In the genomic region with DNA sequence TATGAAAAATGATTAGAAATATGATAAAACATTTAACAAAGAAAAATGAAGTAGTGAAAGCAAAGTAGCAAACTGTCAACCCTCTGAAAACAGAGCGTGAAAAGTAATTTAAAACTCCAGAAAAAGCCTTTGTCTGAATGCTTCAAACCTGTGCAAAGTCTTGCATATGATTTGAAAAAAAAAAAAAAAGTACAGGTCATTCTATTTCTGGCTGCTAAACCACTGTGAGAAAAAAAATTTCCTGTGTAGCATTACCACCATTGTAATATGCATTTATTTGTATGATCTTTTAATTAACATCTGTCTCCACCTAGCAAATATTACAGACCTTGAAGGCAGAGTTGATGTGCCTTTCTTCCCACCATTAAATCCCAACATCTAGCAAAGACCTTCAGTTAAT, we compare ENCODE assay signal across 30 cellular contexts.
DNase-seq lines count a peak whose midpoint lies in the region; ATAC-seq, FAIRE-seq and TF ChIP-seq lines count a peak whose summit lies in the region.
"Had no signal": no experiment of that assay in that cellular context is flagged by ENCODE, and none has a peak within 500 bp of the region (broad histone marks: within the 10 kb centered on the region; RNA-seq: fewer than 3 reads in every experiment).

No MANE protein-coding gene starts in this region.

- no peak overlapping the region for H3K4me2 ChIP-seq in GM12878 (ENCODE audit: control insufficient read depth, insufficient read depth)
- H3K4me2 ChIP-seq: A549; BLaER1; BLaER1 treated with 17β-estradiol and CSF1 and Interleukin-3, amounts not matched to agents 10 nM and 100 nM had no signal

- no peaks in the 10 kb centered on the region for H4K20me1 ChIP-seq in GM12878 (ENCODE audit: control insufficient read depth, insufficient read depth)
- H4K20me1 ChIP-seq: BLaER1; BLaER1 treated with 17β-estradiol and CSF1 and Interleukin-3, amounts not matched to agents 10 nM and 100 nM had no signal

- CTCF ChIA-PET in GM12878 (lab: Yijun Ruan, JAX): interaction anchor here (1.1 kb wide), 1 partner anchor 193 kb away, joined by 3 read pairs; no protein-coding TSS in a partner anchor

- no peak overlapping the region for H3K9ac ChIP-seq in GM12878 (ENCODE audit: control insufficient read depth, insufficient read depth, low read length)
- H3K9ac ChIP-seq: BLaER1; BLaER1 treated with 17β-estradiol and CSF1 and Interleukin-3, amounts not matched to agents 10 nM and 100 nM had no signal

- no peaks in the 10 kb centered on the region for H3K27me3 ChIP-seq in GM12878 (replicated peaks in 1 of 2; ENCODE audit: control insufficient read depth in 2 of 2, insufficient read depth in 2 of 2, low read length in 1 of 2)
- H3K27me3 ChIP-seq: BE2C; BLaER1; BLaER1 treated with 17β-estradiol and CSF1 and Interleukin-3, amounts not matched to agents 10 nM and 100 nM had no signal

- TF ChIP-seq CTCF in D721Med (IDR thresholded peaks at IDR 0.05; ENCODE audit: insufficient read depth, missing control alignments) (no peak), GM12878 (IDR thresholded peaks at IDR 0.05 in 2 of 3, conservative IDR thresholded peaks at IDR 0.05 in 1 of 3; ENCODE audit: control insufficient read depth in 2 of 3, extremely low read depth in 1 of 3, insufficient read depth in 1 of 3, low read depth in 3 of 3, low read length in 3 of 3) (no peak)

- TF ChIP-seq EP300 in GM12878 (IDR thresholded peaks at IDR 0.05; ENCODE audit: borderline replicate concordance in 1 of 2, control insufficient read depth in 1 of 2, low read depth in 2 of 2, low read length in 2 of 2): no peak

- no peaks in the 10 kb centered on the region for H3K36me3 ChIP-seq in GM12878 (ENCODE audit: control insufficient read depth in 2 of 2, insufficient read depth in 2 of 2, low read length in 1 of 2)
- H3K36me3 ChIP-seq: BE2C; BLaER1; BLaER1 treated with 17β-estradiol and CSF1 and Interleukin-3, amounts not matched to agents 10 nM and 100 nM had no signal

- in situ Hi-C loops in GM12878 (cut with MboI): no loop called here

- intact Hi-C loops in GM12878 (cut with micrococcal nuclease; ENCODE audit: unreplicated experiment) (no loop called here), cardiac septum (cut with DNase I) (no loop called here)

- H3K4me1 ChIP-seq in GM12878 (ENCODE audit: control insufficient read depth, insufficient read depth, low read length): no peaks in the 10 kb centered on the region
- H3K4me1 ChIP-seq: A549; BE2C; BLaER1; BLaER1 treated with 17β-estradiol and CSF1 and Interleukin-3, amounts not matched to agents 10 nM and 100 nM; Caco-2 had no signal

- H3K4me3 ChIP-seq in GM12878: no peak overlapping the region
- H3K4me3 ChIP-seq: A549; BLaER1; BLaER1 treated with 17β-estradiol and CSF1 and Interleukin-3, amounts not matched to agents 10 nM and 100 nM had no signal

- RAD21 ChIA-PET in GM12878 (lab: Charles Lee; ENCODE audit: unreplicated experiment): no interaction called here

- no peak for TF ChIP-seq RAD21 in GM12878 (IDR thresholded peaks at IDR 0.05; ENCODE audit: insufficient read depth, low read depth, low read length)

- no peaks in the 10 kb centered on the region for H3K9me3 ChIP-seq in GM12878 (replicated peaks; ENCODE audit: control insufficient read depth, insufficient read depth, low read length)
- H3K9me3 ChIP-seq: A549; BE2C; BLaER1; BLaER1 treated with 17β-estradiol and CSF1 and Interleukin-3, amounts not matched to agents 10 nM and 100 nM; Caco-2 had no signal

- no peak for DNase-seq in D721Med (ENCODE audit: insufficient read length, low spot score)
- DNase-seq in GM12878 (ENCODE audit: low read depth, low spot score): no peak
- no peak for DNase-seq in ecto neural progenitor cell (ENCODE audit: low spot score)
- DNase-seq in cardiac septum (ENCODE audit: low spot score): no peak
- DNase-seq: 8988T; ACHN; AML-193; BE2C; C1 segment of cervical spinal cord; Caco-2; Calu3; CD4-positive, alpha-beta memory T cell; CD4-positive, alpha-beta T cell; CD4-positive, CD25-positive, alpha-beta regulatory T cell; CD8-positive, alpha-beta memory T cell; CD8-positive, alpha-beta T cell; COR-L47; DMS 273 treated with DMSO at 0.1 percent for 48 hours; DMS153; DMS53; DMS79; DMS79 treated with DMSO at 0.1 percent for 48 hours; DND-41; EL had no signal

- ATAC-seq in GM12878: no peak
- ATAC-seq: A549; CD8-positive, alpha-beta T cell had no signal

- POLR2A ChIA-PET in GM12878 (lab: Charles Lee): no interaction called here

- no peaks in the 10 kb centered on the region for H3K79me2 ChIP-seq in GM12878 (ENCODE audit: control insufficient read depth, insufficient read depth, low read length)

- WGBS in GM12878 (ENCODE audit: insufficient coverage, insufficient replicate concordance, low lambda C conversion rate, missing lambda C conversion rate): 0% methylated on average over 1 of the region's 1 CpG

- no peak for TF ChIP-seq POLR2A in GM12878 (IDR thresholded peaks at IDR 0.05; ENCODE audit: low read depth, low read length)

- no TSS peak for BruUV-seq in GM12878 (replicated peaks; lab: Mats Ljungman, UMichigan)

- SMC1A ChIA-PET in GM12878 (lab: Charles Lee; ENCODE audit: uncharacterized antibody, unreplicated experiment): no interaction called here

- FAIRE-seq in D721Med (lab: Jason Lieb, UNC) (peak; percentile 94), GM12878 (lab: Jason Lieb, UNC) (no peak)
- FAIRE-seq: A204.1, A549 had no signal

- no peak overlapping the region for H2AFZ ChIP-seq in GM12878 (ENCODE audit: control insufficient read depth, low read depth, low read length)

- H3K27ac ChIP-seq in GM12878 (ENCODE audit: control insufficient read depth, insufficient read depth): no peak overlapping the region
- H3K27ac ChIP-seq: 22Rv1; A549; BLaER1; BLaER1 treated with 17β-estradiol and CSF1 and Interleukin-3, amounts not matched to agents 10 nM and 100 nM; C4-2B had no signal

TF ChIP-seq in GM12878, 131 proteins besides CTCF, POLR2A, EP300 and RAD21:
- peak; percentile 56 for TF ChIP-seq MEF2B (IDR thresholded peaks at IDR 0.05; ENCODE audit: partially characterized antibody, poor library complexity, severe bottlenecking)
- TF ChIP-seq HDGF (IDR thresholded peaks at IDR 0.05): no peak
- no peak for TF ChIP-seq BHLHE40 (IDR thresholded peaks at IDR 0.05; ENCODE audit: borderline replicate concordance in 1 of 2, low read depth in 2 of 2, low read length in 1 of 2)
- no peak for TF ChIP-seq TAF1 (IDR thresholded peaks at IDR 0.05; ENCODE audit: borderline replicate concordance, low read depth, low read length)
- TF ChIP-seq ZNF384 (IDR thresholded peaks at IDR 0.05; ENCODE audit: borderline replicate concordance, low read depth, low read length): peak; percentile 61; the same call in 1 of the 2 replicates
- TF ChIP-seq SMARCA5 (IDR thresholded peaks at IDR 0.05): no peak
- no peak for TF ChIP-seq RELA (IDR thresholded peaks at IDR 0.05; ENCODE audit: borderline replicate concordance, partially characterized antibody)
- TF ChIP-seq, protein P1, sequence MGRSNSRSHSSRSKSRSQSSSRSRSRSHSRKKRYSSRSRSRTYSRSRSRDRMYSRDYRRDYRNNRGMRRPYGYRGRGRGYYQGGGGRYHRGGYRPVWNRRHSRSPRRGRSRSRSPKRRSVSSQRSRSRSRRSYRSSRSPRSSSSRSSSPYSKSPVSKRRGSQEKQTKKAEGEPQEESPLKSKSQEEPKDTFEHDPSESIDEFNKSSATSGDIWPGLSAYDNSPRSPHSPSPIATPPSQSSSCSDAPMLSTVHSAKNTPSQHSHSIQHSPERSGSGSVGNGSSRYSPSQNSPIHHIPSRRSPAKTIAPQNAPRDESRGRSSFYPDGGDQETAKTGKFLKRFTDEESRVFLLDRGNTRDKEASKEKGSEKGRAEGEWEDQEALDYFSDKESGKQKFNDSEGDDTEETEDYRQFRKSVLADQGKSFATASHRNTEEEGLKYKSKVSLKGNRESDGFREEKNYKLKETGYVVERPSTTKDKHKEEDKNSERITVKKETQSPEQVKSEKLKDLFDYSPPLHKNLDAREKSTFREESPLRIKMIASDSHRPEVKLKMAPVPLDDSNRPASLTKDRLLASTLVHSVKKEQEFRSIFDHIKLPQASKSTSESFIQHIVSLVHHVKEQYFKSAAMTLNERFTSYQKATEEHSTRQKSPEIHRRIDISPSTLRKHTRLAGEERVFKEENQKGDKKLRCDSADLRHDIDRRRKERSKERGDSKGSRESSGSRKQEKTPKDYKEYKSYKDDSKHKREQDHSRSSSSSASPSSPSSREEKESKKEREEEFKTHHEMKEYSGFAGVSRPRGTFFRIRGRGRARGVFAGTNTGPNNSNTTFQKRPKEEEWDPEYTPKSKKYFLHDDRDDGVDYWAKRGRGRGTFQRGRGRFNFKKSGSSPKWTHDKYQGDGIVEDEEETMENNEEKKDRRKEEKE (IDR thresholded peaks at IDR 0.05): no peak
- TF ChIP-seq, protein P2, sequence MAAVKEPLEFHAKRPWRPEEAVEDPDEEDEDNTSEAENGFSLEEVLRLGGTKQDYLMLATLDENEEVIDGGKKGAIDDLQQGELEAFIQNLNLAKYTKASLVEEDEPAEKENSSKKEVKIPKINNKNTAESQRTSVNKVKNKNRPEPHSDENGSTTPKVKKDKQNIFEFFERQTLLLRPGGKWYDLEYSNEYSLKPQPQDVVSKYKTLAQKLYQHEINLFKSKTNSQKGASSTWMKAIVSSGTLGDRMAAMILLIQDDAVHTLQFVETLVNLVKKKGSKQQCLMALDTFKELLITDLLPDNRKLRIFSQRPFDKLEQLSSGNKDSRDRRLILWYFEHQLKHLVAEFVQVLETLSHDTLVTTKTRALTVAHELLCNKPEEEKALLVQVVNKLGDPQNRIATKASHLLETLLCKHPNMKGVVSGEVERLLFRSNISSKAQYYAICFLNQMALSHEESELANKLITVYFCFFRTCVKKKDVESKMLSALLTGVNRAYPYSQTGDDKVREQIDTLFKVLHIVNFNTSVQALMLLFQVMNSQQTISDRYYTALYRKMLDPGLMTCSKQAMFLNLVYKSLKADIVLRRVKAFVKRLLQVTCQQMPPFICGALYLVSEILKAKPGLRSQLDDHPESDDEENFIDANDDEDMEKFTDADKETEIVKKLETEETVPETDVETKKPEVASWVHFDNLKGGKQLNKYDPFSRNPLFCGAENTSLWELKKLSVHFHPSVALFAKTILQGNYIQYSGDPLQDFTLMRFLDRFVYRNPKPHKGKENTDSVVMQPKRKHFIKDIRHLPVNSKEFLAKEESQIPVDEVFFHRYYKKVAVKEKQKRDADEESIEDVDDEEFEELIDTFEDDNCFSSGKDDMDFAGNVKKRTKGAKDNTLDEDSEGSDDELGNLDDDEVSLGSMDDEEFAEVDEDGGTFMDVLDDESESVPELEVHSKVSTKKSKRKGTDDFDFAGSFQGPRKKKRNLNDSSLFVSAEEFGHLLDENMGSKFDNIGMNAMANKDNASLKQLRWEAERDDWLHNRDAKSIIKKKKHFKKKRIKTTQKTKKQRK (IDR thresholded peaks at IDR 0.05; ENCODE audit: low read depth, low read length): no peak
